Comparison of ENCODE assay signal across 1 cellular context in the genomic region with DNA sequence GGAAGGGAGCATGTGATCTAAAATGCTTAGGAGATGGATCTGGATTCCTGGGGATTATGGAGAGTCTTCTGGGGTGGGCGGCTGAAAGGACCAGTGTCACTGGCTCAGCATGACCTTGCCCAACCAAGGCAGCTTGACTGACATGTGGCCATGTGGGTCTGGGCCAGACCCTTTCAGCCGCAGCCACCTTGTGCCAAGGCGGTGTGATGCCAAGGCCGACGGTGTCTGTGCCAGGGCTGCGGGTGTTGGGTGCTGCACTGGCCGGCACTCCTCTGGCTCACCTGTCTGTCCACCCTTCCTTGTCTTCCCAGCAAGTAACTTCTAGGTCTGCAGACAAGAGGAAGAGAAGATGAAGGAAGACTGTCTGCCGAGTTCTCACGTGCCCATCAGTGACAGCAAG.
TF ChIP-seq lines count a peak whose summit lies in the region.

No MANE protein-coding gene starts in this region.

TF ChIP-seq in HepG2, 621 proteins besides CTCF, POLR2A, EP300 and RAD21:
- TF ChIP-seq, protein P1, sequence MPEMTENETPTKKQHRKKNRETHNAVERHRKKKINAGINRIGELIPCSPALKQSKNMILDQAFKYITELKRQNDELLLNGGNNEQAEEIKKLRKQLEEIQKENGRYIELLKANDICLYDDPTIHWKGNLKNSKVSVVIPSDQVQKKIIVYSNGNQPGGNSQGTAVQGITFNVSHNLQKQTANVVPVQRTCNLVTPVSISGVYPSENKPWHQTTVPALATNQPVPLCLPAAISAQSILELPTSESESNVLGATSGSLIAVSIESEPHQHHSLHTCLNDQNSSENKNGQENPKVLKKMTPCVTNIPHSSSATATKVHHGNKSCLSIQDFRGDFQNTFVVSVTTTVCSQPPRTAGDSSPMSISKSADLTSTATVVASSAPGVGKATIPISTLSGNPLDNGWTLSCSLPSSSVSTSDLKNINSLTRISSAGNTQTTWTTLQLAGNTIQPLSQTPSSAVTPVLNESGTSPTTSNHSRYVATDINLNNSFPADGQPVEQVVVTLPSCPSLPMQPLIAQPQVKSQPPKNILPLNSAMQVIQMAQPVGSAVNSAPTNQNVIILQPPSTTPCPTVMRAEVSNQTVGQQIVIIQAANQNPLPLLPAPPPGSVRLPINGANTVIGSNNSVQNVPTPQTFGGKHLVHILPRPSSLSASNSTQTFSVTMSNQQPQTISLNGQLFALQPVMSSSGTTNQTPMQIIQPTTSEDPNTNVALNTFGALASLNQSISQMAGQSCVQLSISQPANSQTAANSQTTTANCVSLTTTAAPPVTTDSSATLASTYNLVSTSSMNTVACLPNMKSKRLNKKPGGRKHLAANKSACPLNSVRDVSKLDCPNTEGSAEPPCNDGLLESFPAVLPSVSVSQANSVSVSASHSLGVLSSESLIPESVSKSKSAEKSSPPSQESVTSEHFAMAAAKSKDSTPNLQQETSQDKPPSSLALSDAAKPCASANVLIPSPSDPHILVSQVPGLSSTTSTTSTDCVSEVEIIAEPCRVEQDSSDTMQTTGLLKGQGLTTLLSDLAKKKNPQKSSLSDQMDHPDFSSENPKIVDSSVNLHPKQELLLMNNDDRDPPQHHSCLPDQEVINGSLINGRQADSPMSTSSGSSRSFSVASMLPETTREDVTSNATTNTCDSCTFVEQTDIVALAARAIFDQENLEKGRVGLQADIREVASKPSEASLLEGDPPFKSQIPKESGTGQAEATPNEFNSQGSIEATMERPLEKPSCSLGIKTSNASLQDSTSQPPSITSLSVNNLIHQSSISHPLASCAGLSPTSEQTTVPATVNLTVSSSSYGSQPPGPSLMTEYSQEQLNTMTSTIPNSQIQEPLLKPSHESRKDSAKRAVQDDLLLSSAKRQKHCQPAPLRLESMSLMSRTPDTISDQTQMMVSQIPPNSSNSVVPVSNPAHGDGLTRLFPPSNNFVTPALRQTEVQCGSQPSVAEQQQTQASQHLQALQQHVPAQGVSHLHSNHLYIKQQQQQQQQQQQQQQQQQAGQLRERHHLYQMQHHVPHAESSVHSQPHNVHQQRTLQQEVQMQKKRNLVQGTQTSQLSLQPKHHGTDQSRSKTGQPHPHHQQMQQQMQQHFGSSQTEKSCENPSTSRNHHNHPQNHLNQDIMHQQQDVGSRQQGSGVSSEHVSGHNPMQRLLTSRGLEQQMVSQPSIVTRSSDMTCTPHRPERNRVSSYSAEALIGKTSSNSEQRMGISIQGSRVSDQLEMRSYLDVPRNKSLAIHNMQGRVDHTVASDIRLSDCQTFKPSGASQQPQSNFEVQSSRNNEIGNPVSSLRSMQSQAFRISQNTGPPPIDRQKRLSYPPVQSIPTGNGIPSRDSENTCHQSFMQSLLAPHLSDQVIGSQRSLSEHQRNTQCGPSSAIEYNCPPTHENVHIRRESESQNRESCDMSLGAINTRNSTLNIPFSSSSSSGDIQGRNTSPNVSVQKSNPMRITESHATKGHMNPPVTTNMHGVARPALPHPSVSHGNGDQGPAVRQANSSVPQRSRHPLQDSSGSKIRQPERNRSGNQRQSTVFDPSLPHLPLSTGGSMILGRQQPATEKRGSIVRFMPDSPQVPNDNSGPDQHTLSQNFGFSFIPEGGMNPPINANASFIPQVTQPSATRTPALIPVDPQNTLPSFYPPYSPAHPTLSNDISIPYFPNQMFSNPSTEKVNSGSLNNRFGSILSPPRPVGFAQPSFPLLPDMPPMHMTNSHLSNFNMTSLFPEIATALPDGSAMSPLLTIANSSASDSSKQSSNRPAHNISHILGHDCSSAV (CRISPR knock-in tag; IDR thresholded peaks at IDR 0.05; ENCODE audit: borderline replicate concordance): no peak
- no peak for TF ChIP-seq NR2F2 (IDR thresholded peaks at IDR 0.05; ENCODE audit: borderline replicate concordance, low read depth)
